Comparison of ENCODE assay signal across 8 cellular contexts in the genomic region with DNA sequence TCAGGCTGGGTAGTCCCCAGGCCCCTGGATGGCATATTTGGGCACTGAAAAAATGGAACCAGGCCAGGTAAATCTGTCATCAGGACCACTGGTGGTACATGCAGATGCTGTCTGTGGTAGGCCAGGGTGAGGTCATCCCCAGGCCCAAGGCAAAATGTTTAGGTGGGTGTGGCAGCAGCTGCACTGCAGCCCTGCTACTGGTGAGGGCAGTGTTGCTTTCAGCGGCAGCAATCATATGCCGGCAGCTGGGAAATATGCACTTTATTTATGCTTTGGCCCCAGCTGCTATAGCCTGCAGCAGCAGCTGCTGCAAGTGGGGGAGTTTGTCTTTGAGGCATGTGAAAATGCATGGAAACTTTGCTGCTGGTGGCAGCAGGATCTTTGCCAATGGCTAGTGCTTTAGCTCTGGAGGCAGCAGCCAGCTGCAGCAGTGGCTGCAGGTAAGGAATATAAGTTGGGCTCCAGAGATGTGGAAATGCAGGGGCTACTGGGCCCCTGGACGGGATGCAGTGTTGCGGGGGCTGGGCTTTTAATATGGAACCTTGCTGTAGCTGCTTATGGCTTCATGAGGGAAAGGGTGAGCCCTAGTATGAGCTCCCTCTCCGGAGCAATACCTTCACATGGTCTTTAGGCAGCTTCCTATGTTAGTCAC.
A peak's percentile ranks its signal among the peaks of the same experiment; 100 is the strongest.
DNase-seq lines count a peak whose midpoint lies in the region; ATAC-seq and TF ChIP-seq lines count a peak whose summit lies in the region.

No MANE protein-coding gene starts in this region.

- peak; percentile 34 for TF ChIP-seq CTCF in AG04449 (IDR thresholded peaks at IDR 0.05; ENCODE audit: insufficient read depth, low read length, missing control alignments)
- TF ChIP-seq CTCF in GM13977 (IDR thresholded peaks at IDR 0.05; ENCODE audit: extremely low read depth, insufficient read depth, missing control alignments): peak; percentile 86
- TF ChIP-seq CTCF in astrocyte of the spinal cord (IDR thresholded peaks at IDR 0.05; ENCODE audit: low read depth, low read length): peak; percentile 58
- TF ChIP-seq CTCF in osteoblast (IDR thresholded peaks at IDR 0.05; ENCODE audit: extremely low read depth, low read depth, low read length): peak; percentile 10
- peak in 1 of 3 experiments; percentile 14 for TF ChIP-seq CTCF in esophagus muscularis mucosa (IDR thresholded peaks at IDR 0.05)

- H3K4me3 ChIP-seq in AG04449 (ENCODE audit: low read depth, low read length) (no peak overlapping the region), astrocyte of the spinal cord (ENCODE audit: low read depth, low read length) (no peak overlapping the region), osteoblast (ENCODE audit: insufficient read depth, low read length) (no peak overlapping the region), esophagus muscularis mucosa (no peak overlapping the region)

- no peaks in the 10 kb centered on the region for H3K27me3 ChIP-seq in osteoblast (ENCODE audit: insufficient read depth, low read length)
- H3K27me3 ChIP-seq in esophagus muscularis mucosa: peaks cover 0 to 11% (median 0%) of the 10 kb centered on the region in 4 donors

- H3K27ac ChIP-seq in osteoblast (ENCODE audit: low read depth, low read length) (no peak overlapping the region), esophagus muscularis mucosa (replicated peaks in 1 of 4) (no peak overlapping the region)

- H3K79me2 ChIP-seq in osteoblast (ENCODE audit: insufficient read depth, low read length): no peaks in the 10 kb centered on the region

- DNase-seq in AG04449 (ENCODE audit: low read depth, low spot score): no peak
- DNase-seq in GM13977 (ENCODE audit: low spot score): peak; percentile 50
- peak; percentile 37 for DNase-seq in NCI-H1694 treated with DMSO at 0.1 percent for 48 hours (lab: John Stamatoyannopoulos, UW)
- DNase-seq in astrocyte of the spinal cord (ENCODE audit: low read depth, low spot score): peak; percentile 5
- no peak for DNase-seq in osteoblast (ENCODE audit: insufficient read length, low spot score, missing footprints)
- DNase-seq in GDM1 (lab: John Stamatoyannopoulos, UW): no peak
- DNase-seq in esophagus muscularis mucosa (ENCODE audit: extremely low spot score): no peak

- no peaks in the 10 kb centered on the region for H3K4me1 ChIP-seq in osteoblast (ENCODE audit: insufficient read depth, low read length)
- H3K4me1 ChIP-seq in esophagus muscularis mucosa: no peaks in the 10 kb centered on the region

- CTCF ChIA-PET in AG04449 (lab: Yijun Ruan, JAX): no interaction called here

- no peak for TF ChIP-seq EP300 in esophagus muscularis mucosa (IDR thresholded peaks at IDR 0.05)

- peaks cover 2% of the 10 kb centered on the region for H3K9me3 ChIP-seq in osteoblast (ENCODE audit: low read depth, low read length)
- no peaks in the 10 kb centered on the region for H3K9me3 ChIP-seq in esophagus muscularis mucosa

- peak; percentile 73 for ATAC-seq in HG02678 (IDR thresholded peaks at IDR 0.05; ENCODE audit: unreplicated experiment)

- no peaks in the 10 kb centered on the region for H4K20me1 ChIP-seq in osteoblast (ENCODE audit: insufficient read depth, low read length)

- no peak overlapping the region for H3K4me2 ChIP-seq in osteoblast (ENCODE audit: insufficient read depth, low read length)

- H3K36me3 ChIP-seq in osteoblast (ENCODE audit: insufficient read depth, low read length): no peaks in the 10 kb centered on the region
- H3K36me3 ChIP-seq in esophagus muscularis mucosa: no peaks in the 10 kb centered on the region

- no peak for TF ChIP-seq POLR2A in esophagus muscularis mucosa (IDR thresholded peaks at IDR 0.05; ENCODE audit: low read depth)

- WGBS in esophagus muscularis mucosa: 69% methylated on average over 3 of the region's 5 CpGs

- H2AFZ ChIP-seq in osteoblast (ENCODE audit: low read length): no peak overlapping the region

- intact Hi-C loops in esophagus muscularis mucosa (cut with DNase I): no loop called here

- in situ Hi-C loops in GM13977 (cut with MboI; ENCODE audit: low pct_unique_long_range_greater_than_20kb, low sequenced_read_pairs, unreplicated experiment): no loop called here
- in situ Hi-C loops in astrocyte of the spinal cord (cut with HindIII; ENCODE audit: low sequenced_read_pairs): no loop called here

- POLR2A ChIA-PET in AG04449 (lab: Yijun Ruan, JAX): no interaction called here

Comparison
In these comparisons a context has a peak if more than half of its experiments do, and no peak if none do; other contexts are left out.
1. DNase-seq: peak in GM13977 (single experiment), NCI-H1694 treated with DMSO at 0.1 percent for 48 hours (single experiment) and astrocyte of the spinal cord (single experiment); none in AG04449 (single experiment), osteoblast (single experiment), GDM1 (single experiment) and esophagus muscularis mucosa (single experiment).